Comparison of ENCODE assay signal across 25 cellular contexts in the genomic region with DNA sequence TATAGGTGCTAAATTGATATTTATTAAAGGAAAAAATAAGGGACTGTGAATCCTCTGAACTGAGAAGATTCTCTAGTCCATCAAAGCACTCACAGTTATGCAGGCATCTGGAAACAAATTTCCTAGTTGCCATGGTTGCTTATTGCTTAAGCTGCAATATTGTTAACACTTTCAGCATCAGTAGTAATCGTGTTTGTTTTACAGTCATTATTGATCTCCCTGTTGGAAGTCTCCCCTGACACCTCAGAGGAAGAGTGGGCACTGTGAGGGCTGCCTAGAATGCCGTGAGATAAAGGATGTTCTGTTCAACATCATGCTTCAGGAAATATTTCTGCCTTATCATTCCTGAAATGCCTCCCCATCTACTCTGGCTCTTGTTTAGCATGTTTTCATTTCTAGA.
"Had no signal": no experiment of that assay in that cellular context is flagged by ENCODE, and none has a peak within 500 bp of the region (broad histone marks: within the 10 kb centered on the region; RNA-seq: fewer than 3 reads in every experiment).

No MANE protein-coding gene starts in this region.

- H3K27me3 ChIP-seq: colonic mucosa, gastrocnemius medialis, hepatocyte, neural progenitor cell, right atrium auricular region, sigmoid colon, stomach, thyroid gland had no signal

- H3K27ac ChIP-seq: colonic mucosa, epithelial cell of prostate, gastrocnemius medialis, hepatocyte, neural progenitor cell, parathyroid adenoma, right atrium auricular region, sigmoid colon, stomach, thyroid gland had no signal

- H3K9me3 ChIP-seq: colonic mucosa, gastrocnemius medialis, mucosa of descending colon, right atrium auricular region, sigmoid colon, stomach, thyroid gland had no signal

- H3K4me3 ChIP-seq: colonic mucosa, gastrocnemius medialis, hepatocyte, mucosa of descending colon, neural progenitor cell, right atrium auricular region, sigmoid colon, stomach, thyroid gland had no signal

- H3K4me1 ChIP-seq: colonic mucosa, gastrocnemius medialis, neural progenitor cell, parathyroid adenoma, right atrium auricular region, stomach, thyroid gland had no signal

- ATAC-seq: esophagus mucosa; gastrocnemius medialis; left lobe of liver; mucosa of descending colon; natural killer cell treated with Interleukin-12 subunit alpha and Interleukin-12 subunit beta and Interleukin-15 and Interleukin-18, amount 100 ng/mL, for 72 hours; stimulated activated effector memory CD8-positive, alpha-beta T cell treated with anti-CD3 and anti-CD28 coated beads, Interleukin-12 subunit alpha, Interleukin-12 subunit beta, amount 100 ng/mL, for 72 hours had no signal

- H3K36me3 ChIP-seq: colonic mucosa, gastrocnemius medialis, neural progenitor cell, right atrium auricular region, sigmoid colon, stomach, thyroid gland had no signal

- DNase-seq: colonic mucosa; effector CD8-positive, alpha-beta T cell; endodermal cell; foreskin fibroblast; gastrocnemius medialis; head of caudate nucleus; kidney; mesenchymal stem cell; mucosa of descending colon; naive B cell; sigmoid colon; stimulated activated CD4-positive, alpha-beta T cell treated with anti-CD3 and anti-CD28 coated beads, Interleukin-2, amount 100 ng/mL, for 24 hours; stimulated activated CD4-positive, alpha-beta T cell treated with anti-CD3 and anti-CD28 coated beads, Interleukin-4, amount 100 ng/mL, for 24 hours; stimulated activated naive CD4-positive, alpha-beta T cell treated with Interleukin-2 at 50 U/mL for 16 hours; stomach; thyroid gland had no signal
